ENCODE assay signal across 8 cellular contexts in genomic region chr4:75895744-75896314, GRCh38. TPM values are rescaled to one million over a fixed set of nuclear protein-coding genes. Genes with fewer than 3 reads are reported as not detected.
DNase-seq lines count a peak whose midpoint lies in the region; ATAC-seq and TF ChIP-seq lines count a peak whose summit lies in the region.

No MANE protein-coding gene starts in this region.

- no peaks in the 10 kb centered on the region for H3K4me1 ChIP-seq in RWPE2 (ENCODE audit: insufficient read depth, poor library complexity, severe bottlenecking)

- ATAC-seq in HG03378 (IDR thresholded peaks at IDR 0.05; ENCODE audit: unreplicated experiment) (peak; percentile 61), RWPE2 (ENCODE audit: low read depth) (peak; percentile 57; the same call in 2 of the 3 replicates)

- peak; percentile 70 for TF ChIP-seq CTCF in RWPE2 (IDR thresholded peaks at IDR 0.05; ENCODE audit: poor library complexity, severe bottlenecking)
- peak; percentile 63 for TF ChIP-seq CTCF in fibroblast of mammary gland (conservative IDR thresholded peaks at IDR 0.05; ENCODE audit: control insufficient read depth, insufficient read depth, low read depth, low read length)

- DNase-seq in NCI-H345 (lab: John Stamatoyannopoulos, UW) (peak; percentile 26), NCI-H345 treated with DMSO at 0.1 percent for 48 hours (lab: John Stamatoyannopoulos, UW; ENCODE audit: unreplicated experiment) (no peak), RWPE2 (ENCODE audit: low spot score) (no peak), fibroblast of mammary gland (ENCODE audit: low read depth) (peak; percentile 38), renal cortical epithelial cell (ENCODE audit: low read depth) (peak; percentile 22), DMS114 treated with DMSO at 0.1 percent for 48 hours (lab: John Stamatoyannopoulos, UW; ENCODE audit: unreplicated experiment) (no peak), caudate nucleus (lab: John Stamatoyannopoulos, UW) (no peak)

- H3K27ac ChIP-seq in RWPE2 (ENCODE audit: poor library complexity, severe bottlenecking) = no peak overlapping the region
- H3K27ac ChIP-seq in caudate nucleus (ENCODE audit: low read depth, low read length) = no peak overlapping the region

- H3K4me3 ChIP-seq in RWPE2 (ENCODE audit: severe bottlenecking) = no peak overlapping the region
- H3K4me3 ChIP-seq in fibroblast of mammary gland (ENCODE audit: control insufficient read depth, low read depth, low read length) = no peak overlapping the region

- no peaks in the 10 kb centered on the region for H3K36me3 ChIP-seq in RWPE2 (ENCODE audit: low read depth)

- no peaks in the 10 kb centered on the region for H3K27me3 ChIP-seq in RWPE2 (ENCODE audit: insufficient read depth, poor library complexity, severe bottlenecking)

- H3K9me3 ChIP-seq in RWPE2 (ENCODE audit: severe bottlenecking) = no peaks in the 10 kb centered on the region

RNA-seq across cellular contexts. Expression of gene PPEF2, which starts 6.4 kb away (rescaled TPM):
- total RNA-seq in renal cortical epithelial cell = not detected in 2 replicates

RNA-seq across cellular contexts. Expression of gene NAAA, which starts 45.0 kb away (rescaled TPM):
- 14.5 and 44.1 TPM in 2 replicates for total RNA-seq in renal cortical epithelial cell

Comparison
In these comparisons a context has a peak if more than half of its experiments do, and no peak if none do; other contexts are left out.
1. DNase-seq: peak in NCI-H345 (single experiment), fibroblast of mammary gland (single experiment) and renal cortical epithelial cell (single experiment); none in NCI-H345 treated with DMSO at 0.1 percent for 48 hours (single experiment), RWPE2 (single experiment), DMS114 treated with DMSO at 0.1 percent for 48 hours (single experiment) and caudate nucleus (0 of 61).